Comparison of ENCODE assay signal across 14 cellular contexts in genomic region chr1:91948501-91949355, GRCh38. TPM values are rescaled to one million over a fixed set of nuclear protein-coding genes. Genes with fewer than 3 reads are reported as not detected.
DNase-seq lines count a peak whose midpoint lies in the region; ATAC-seq and TF ChIP-seq lines count a peak whose summit lies in the region.
"Had no signal": no experiment of that assay in that cellular context is flagged by ENCODE, and none has a peak within 500 bp of the region (broad histone marks: within the 10 kb centered on the region; RNA-seq: fewer than 3 reads in every experiment).

No MANE protein-coding gene starts in this region.

- CTCF ChIA-PET in activated CD4-positive, alpha-beta memory T cell treated with anti-CD3 and anti-CD28 coated beads, Interleukin-2, amount 10 ng/mL, durations not matched to agents 7 days and 5 days (lab: Charles Lee): interaction anchor here (0.8 to 1.2 kb wide), 3 partner anchors 49 to 783 kb away, joined by 3 to 4 read pairs (median 4); no protein-coding TSS in a partner anchor

- peaks cover 6% of the 10 kb centered on the region for H3K27me3 Mint-ChIP-seq in CD4-positive, CD25-positive, alpha-beta regulatory T cell
- peaks cover 2% of the 10 kb centered on the region for H3K27me3 Mint-ChIP-seq in activated CD4-positive, alpha-beta memory T cell treated with anti-CD3 and anti-CD28 coated beads, Interleukin-2, amount 10 ng/mL, durations not matched to agents 7 days and 5 days

- peak overlapping the region; percentile 60 for H3K27ac ChIP-seq in CD4-positive, CD25-positive, alpha-beta regulatory T cell (ENCODE audit: insufficient read depth, low read length, poor library complexity, severe bottlenecking)
- no peak overlapping the region for H3K27ac ChIP-seq in prostate gland
- H3K27ac ChIP-seq: C4-2B, pancreas had no signal

- H3K4me3 Mint-ChIP-seq in CD4-positive, CD25-positive, alpha-beta regulatory T cell: peak overlapping the region; percentile 33 to 91 (median 66)
- peak overlapping the region; percentile 54 for H3K4me3 Mint-ChIP-seq in activated CD4-positive, alpha-beta memory T cell treated with anti-CD3 and anti-CD28 coated beads, Interleukin-2, amount 10 ng/mL, durations not matched to agents 7 days and 5 days

- peaks cover 9% of the 10 kb centered on the region for H3K4me1 ChIP-seq in CD4-positive, CD25-positive, alpha-beta regulatory T cell (ENCODE audit: control insufficient read depth, insufficient read depth, low read length, poor library complexity, severe bottlenecking)
- H3K4me1 ChIP-seq in prostate gland (replicated peaks) (no peaks in the 10 kb centered on the region), HAP-1 (no peaks in the 10 kb centered on the region)
- H3K4me1 ChIP-seq: pancreas had no signal

- DNase-seq in CD4-positive, CD25-positive, alpha-beta regulatory T cell: peak; percentile 3 to 82 (median 62)
- peak; percentile 96 for DNase-seq in HuH-7 (ENCODE audit: low spot score)
- peak; percentile 71 for DNase-seq in activated CD4-positive, alpha-beta memory T cell treated with anti-CD3 and anti-CD28 coated beads, Interleukin-2, amount 10 ng/mL, durations not matched to agents 7 days and 5 days
- DNase-seq in iPS-NIHi7 (ENCODE audit: extremely low spot score): peak; percentile 26
- DNase-seq in C1 segment of cervical spinal cord (lab: John Stamatoyannopoulos, UW): no peak
- DNase-seq in dedifferentiated amniotic fluid mesenchymal stem cell (ENCODE audit: extremely low spot score): no peak
- DNase-seq in prostate gland (ENCODE audit: low spot score): no peak
- DNase-seq in HAP-1 (ENCODE audit: low spot score in 2 of 2): no peak
- DNase-seq: left cardiac atrium, NCI-H1694 had no signal

- peak; percentile 62 to 68 for ATAC-seq in CD4-positive, CD25-positive, alpha-beta regulatory T cell (ENCODE audit: low read depth in 2 of 2)
- ATAC-seq: Panc1, pancreas had no signal

- H3K27me3 ChIP-seq in CD4-positive, CD25-positive, alpha-beta regulatory T cell (ENCODE audit: control insufficient read depth, insufficient read depth, low read length): no peaks in the 10 kb centered on the region
- H3K27me3 ChIP-seq in prostate gland (replicated peaks; ENCODE audit: insufficient read depth) (no peaks in the 10 kb centered on the region), HAP-1 (ENCODE audit: low read depth) (no peaks in the 10 kb centered on the region)
- H3K27me3 ChIP-seq: pancreas had no signal

- no peak for TF ChIP-seq CTCF in prostate gland (IDR thresholded peaks at IDR 0.05)

- H3K36me3 Mint-ChIP-seq in CD4-positive, CD25-positive, alpha-beta regulatory T cell: no peaks in the 10 kb centered on the region
- peaks cover 5% of the 10 kb centered on the region for H3K36me3 Mint-ChIP-seq in activated CD4-positive, alpha-beta memory T cell treated with anti-CD3 and anti-CD28 coated beads, Interleukin-2, amount 10 ng/mL, durations not matched to agents 7 days and 5 days (ENCODE audit: low read depth)

- peaks cover 0 to 7% (median 3%) of the 10 kb centered on the region in 7 donors for H3K9me3 Mint-ChIP-seq in CD4-positive, CD25-positive, alpha-beta regulatory T cell
- no peaks in the 10 kb centered on the region for H3K9me3 Mint-ChIP-seq in activated CD4-positive, alpha-beta memory T cell treated with anti-CD3 and anti-CD28 coated beads, Interleukin-2, amount 10 ng/mL, durations not matched to agents 7 days and 5 days

- H3K27ac Mint-ChIP-seq in CD4-positive, CD25-positive, alpha-beta regulatory T cell: peak overlapping the region; percentile 0 to 86 (median 78)
- peak overlapping the region; percentile 94 for H3K27ac Mint-ChIP-seq in activated CD4-positive, alpha-beta memory T cell treated with anti-CD3 and anti-CD28 coated beads, Interleukin-2, amount 10 ng/mL, durations not matched to agents 7 days and 5 days

- H3K36me3 ChIP-seq in CD4-positive, CD25-positive, alpha-beta regulatory T cell (ENCODE audit: control insufficient read depth, insufficient read depth, low read length): no peaks in the 10 kb centered on the region
- H3K36me3 ChIP-seq in prostate gland (no peaks in the 10 kb centered on the region), HAP-1 (replicated peaks) (no peaks in the 10 kb centered on the region)
- H3K36me3 ChIP-seq: pancreas had no signal

- WGBS in prostate gland: 80% methylated on average over 29 of the region's 29 CpGs

- POLR2A ChIA-PET in activated CD4-positive, alpha-beta memory T cell treated with anti-CD3 and anti-CD28 coated beads, Interleukin-2, amount 10 ng/mL, durations not matched to agents 7 days and 5 days (lab: Charles Lee): interaction anchor here (0.6 to 1.4 kb wide), 5 partner anchors 20 to 448 kb away, joined by 3 to 5 read pairs (median 3); partner anchors contain the start of genes BTBD8 and CDC7

- H3K4me3 ChIP-seq in CD4-positive, CD25-positive, alpha-beta regulatory T cell (ENCODE audit: low read depth, low read length): peak overlapping the region; percentile 68
- H3K4me3 ChIP-seq in prostate gland: no peak overlapping the region
- no peak overlapping the region for H3K4me3 ChIP-seq in HAP-1
- H3K4me3 ChIP-seq: pancreas had no signal

- intact Hi-C loops in prostate gland (cut with DNase I): no loop called here

- in situ Hi-C loops in HAP-1 (cut with MboI; ENCODE audit: low sequenced_read_pairs): loop anchor here (25.0 kb wide), 2 partner anchors 661 to 786 kb away; no protein-coding TSS in a partner anchor

- no peak for TF ChIP-seq POLR2A in prostate gland (IDR thresholded peaks at IDR 0.05)

- no peaks in the 10 kb centered on the region for H3K9me3 ChIP-seq in CD4-positive, CD25-positive, alpha-beta regulatory T cell (ENCODE audit: control insufficient read depth in 2 of 2, low read length in 2 of 2)
- H3K9me3 ChIP-seq in prostate gland (no peaks in the 10 kb centered on the region), HAP-1 (no peaks in the 10 kb centered on the region)
- H3K9me3 ChIP-seq: pancreas had no signal

- peaks cover 8 to 19% (median 18%) of the 10 kb centered on the region in 4 donors for H3K4me1 Mint-ChIP-seq in CD4-positive, CD25-positive, alpha-beta regulatory T cell
- peaks cover 27% of the 10 kb centered on the region for H3K4me1 Mint-ChIP-seq in activated CD4-positive, alpha-beta memory T cell treated with anti-CD3 and anti-CD28 coated beads, Interleukin-2, amount 10 ng/mL, durations not matched to agents 7 days and 5 days

RNA-seq across cellular contexts. Expression of gene BRDT, which starts 0.5 kb away (rescaled TPM):
- not detected for total RNA-seq in CD4-positive, CD25-positive, alpha-beta regulatory T cell
- polyA plus RNA-seq in CD4-positive, CD25-positive, alpha-beta regulatory T cell: not detected
- total RNA-seq in activated CD4-positive, alpha-beta memory T cell treated with anti-CD3 and anti-CD28 coated beads, Interleukin-2, amount 10 ng/mL, durations not matched to agents 7 days and 5 days: under 1 TPM; 0.18 to 0.58 TPM
- 10 to 100 TPM in 1 of 2 donors, not detected in 1; 16.2 TPM for total RNA-seq in prostate gland
- total RNA-seq: cardiac septum, left cardiac atrium, pancreas had no signal
- polyA plus RNA-seq: pancreas had no signal

Comparison
In these comparisons a context has a peak if more than half of its experiments do, and no peak if none do; other contexts are left out.
1. DNase-seq: peak in CD4-positive, CD25-positive, alpha-beta regulatory T cell (3 of 3), HuH-7 (single experiment), activated CD4-positive, alpha-beta memory T cell treated with anti-CD3 and anti-CD28 coated beads, Interleukin-2, amount 10 ng/mL, durations not matched to agents 7 days and 5 days (single experiment) and iPS-NIHi7 (single experiment); none in C1 segment of cervical spinal cord (0 of 14), dedifferentiated amniotic fluid mesenchymal stem cell (single experiment), prostate gland (single experiment) and HAP-1 (0 of 2).